In the genomic region with DNA sequence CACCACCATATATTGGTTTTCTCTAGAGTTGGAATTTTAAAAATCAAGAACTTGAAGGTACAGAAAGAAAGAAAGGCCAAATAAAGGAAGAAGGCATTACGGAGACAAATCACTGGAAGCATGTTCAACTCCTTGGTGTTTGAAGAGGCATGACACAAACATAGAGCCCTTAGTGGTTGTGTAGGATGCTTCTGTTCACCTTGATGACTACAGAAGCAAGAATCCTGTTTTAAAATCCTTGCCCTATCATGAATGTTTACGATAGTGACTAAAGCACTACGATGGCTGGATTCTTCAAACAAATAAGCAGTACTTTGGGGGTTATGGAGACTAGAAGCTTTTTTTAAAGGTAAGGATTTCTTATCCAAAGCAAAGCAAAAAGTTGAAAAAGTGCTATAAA, we compare ENCODE assay signal across 16 cellular contexts. TPM values are rescaled to one million over a fixed set of nuclear protein-coding genes. Genes with fewer than 3 reads are reported as not detected.
A peak's percentile ranks its signal among the peaks of the same experiment; 100 is the strongest.
DNase-seq lines count a peak whose midpoint lies in the region; ATAC-seq and TF ChIP-seq lines count a peak whose summit lies in the region.
"Had no signal": no experiment of that assay in that cellular context is flagged by ENCODE, and none has a peak within 500 bp of the region (broad histone marks: within the 10 kb centered on the region; RNA-seq: fewer than 3 reads in every experiment).

No MANE protein-coding gene starts in this region.

- H3K27ac ChIP-seq in ACC112 (ENCODE audit: low read depth, low read length) (peak overlapping the region; percentile 4; the same call in 1 of the 2 replicates), Panc1 (ENCODE audit: low read length) (no peak overlapping the region), epithelial cell of prostate (peak overlapping the region; percentile 46), osteoblast (ENCODE audit: low read depth, low read length) (peak overlapping the region; percentile 43)
- H3K27ac ChIP-seq: C4-2B, RWPE1, SJSA1 had no signal

- no peaks in the 10 kb centered on the region for H4K20me1 ChIP-seq in osteoblast (ENCODE audit: insufficient read depth, low read length)

- H3K9me3 ChIP-seq in Panc1 (ENCODE audit: control insufficient read depth, insufficient read depth, low read depth, low read length) (no peaks in the 10 kb centered on the region), osteoblast (ENCODE audit: low read depth, low read length) (no peaks in the 10 kb centered on the region)
- H3K9me3 ChIP-seq: SJSA1 had no signal

- no peak for ATAC-seq in Panc1
- no peak for ATAC-seq in GM18870 (IDR thresholded peaks at IDR 0.05; ENCODE audit: unreplicated experiment)
- no peak for ATAC-seq in HG03039 (IDR thresholded peaks at IDR 0.05; ENCODE audit: unreplicated experiment)

- TSS peak; percentile 43 for BruUV-seq in Panc1 (replicated peaks; lab: Mats Ljungman, UMichigan)

- DNase-seq in Panc1 (ENCODE audit: low read depth, low spot score) (no peak), epithelial cell of prostate (ENCODE audit: low read depth, low spot score) (no peak), osteoblast (ENCODE audit: insufficient read length, low spot score, missing footprints) (no peak), NCI-H524 (lab: John Stamatoyannopoulos, UW) (no peak), T1000 (lab: John Stamatoyannopoulos, UW) (no peak)
- DNase-seq: Karpas-422, MM.1S, NCI-H1092 treated with DMSO at 0.1 percent for 48 hours, NCI-H2081 treated with DMSO at 0.1 percent for 48 hours, NCI-H510A treated with DMSO at 0.1 percent for 48 hours had no signal

- H3K27me3 ChIP-seq in ACC112 (ENCODE audit: insufficient read depth, low read length) (no peaks in the 10 kb centered on the region), Panc1 (ENCODE audit: control insufficient read depth, insufficient read depth, low read length) (no peaks in the 10 kb centered on the region), osteoblast (ENCODE audit: insufficient read depth, low read length) (no peaks in the 10 kb centered on the region)
- H3K27me3 ChIP-seq: SJSA1 had no signal

- TF ChIP-seq CTCF in Panc1 (IDR thresholded peaks at IDR 0.05) (no peak), osteoblast (IDR thresholded peaks at IDR 0.05; ENCODE audit: extremely low read depth, low read depth, low read length) (no peak)

- intact Hi-C loops in Panc1 (cut with micrococcal nuclease; ENCODE audit: unreplicated experiment): no loop called here

- in situ Hi-C loops in Panc1 (cut with HindIII; ENCODE audit: low pct_unique_long_range_greater_than_20kb, low sequenced_read_pairs): no loop called here

- POLR2A ChIA-PET in Panc1 (lab: Charles Lee): no interaction called here

- H3K4me2 ChIP-seq in osteoblast (ENCODE audit: insufficient read depth, low read length): no peak overlapping the region

- CTCF ChIA-PET in Panc1 (lab: Charles Lee): no interaction called here

- H3K4me1 ChIP-seq in ACC112 (ENCODE audit: control insufficient read depth, insufficient read depth, low read length, unreplicated experiment) (peaks cover 3% of the 10 kb centered on the region), Panc1 (ENCODE audit: control insufficient read depth, insufficient read depth, low read length) (no peaks in the 10 kb centered on the region), osteoblast (ENCODE audit: insufficient read depth, low read length) (no peaks in the 10 kb centered on the region)
- H3K4me1 ChIP-seq: SJSA1 had no signal

- H2AFZ ChIP-seq in ACC112 (ENCODE audit: low read length, unreplicated experiment): no peak overlapping the region
- no peak overlapping the region for H2AFZ ChIP-seq in osteoblast (ENCODE audit: low read length)

- H3K79me2 ChIP-seq in ACC112 (ENCODE audit: control insufficient read depth, insufficient read depth, low read length, unreplicated experiment) (no peaks in the 10 kb centered on the region), osteoblast (ENCODE audit: insufficient read depth, low read length) (no peaks in the 10 kb centered on the region)

- H3K36me3 ChIP-seq in ACC112 (ENCODE audit: insufficient read depth, low read length): no peaks in the 10 kb centered on the region
- peaks cover 3% of the 10 kb centered on the region for H3K36me3 ChIP-seq in Panc1 (ENCODE audit: control insufficient read depth, insufficient read depth, low read length)
- peaks cover 26% of the 10 kb centered on the region for H3K36me3 ChIP-seq in osteoblast (ENCODE audit: insufficient read depth, low read length)

- H3K4me3 ChIP-seq in ACC112 (ENCODE audit: low read depth, low read length): no peak overlapping the region
- H3K4me3 ChIP-seq in Panc1 (ENCODE audit: low read depth in 2 of 2, low read length in 2 of 2): no peak overlapping the region
- no peak overlapping the region for H3K4me3 ChIP-seq in osteoblast (ENCODE audit: insufficient read depth, low read length)
- H3K4me3 ChIP-seq: SJSA1 had no signal

RNA-seq across cellular contexts. Expression of a gene that starts 10.3 kb away (rescaled TPM):
- total RNA-seq in Panc1 (2021; ENCODE audit: unreplicated experiment) (2.6 TPM), osteoblast (not detected in 2 replicates)
- 3.4 TPM for polyA plus RNA-seq in Panc1 (2012; ENCODE audit: insufficient read length)
- total RNA-seq: SJSA1 had no signal

RNA-seq across cellular contexts. Expression of a gene that starts 51.0 kb away (rescaled TPM):
- 142 TPM for total RNA-seq in Panc1 (2021; ENCODE audit: unreplicated experiment)
- 252 TPM for polyA plus RNA-seq in Panc1 (2012; ENCODE audit: insufficient read length)
- total RNA-seq in osteoblast: 60.4 and 67.0 TPM in 2 replicates

RNA-seq across cellular contexts. Expression of a gene that starts 51.5 kb away (rescaled TPM):
- total RNA-seq in Panc1 (2021; ENCODE audit: unreplicated experiment) (12.4 TPM), osteoblast (34.0 and 37.1 TPM in 2 replicates)
- polyA plus RNA-seq in Panc1 (2012; ENCODE audit: insufficient read length): 12.8 TPM
